Comparison of ENCODE assay signal across 1 cellular context in genomic region chr7:51246258-51247245, GRCh38.
TF ChIP-seq lines count a peak whose summit lies in the region.

No MANE protein-coding gene starts in this region.

TF ChIP-seq in HEK293, 187 proteins besides CTCF, POLR2A, EP300 and RAD21 (continued from another document):
- TF ChIP-seq ZNF280D (tag by site-specific recombination; IDR thresholded peaks at IDR 0.05): no peak
- TF ChIP-seq ZNF433 (tag by site-specific recombination; IDR thresholded peaks at IDR 0.05; ENCODE audit: low read depth): no peak
- no peak for TF ChIP-seq ZNF239 (tag by site-specific recombination; IDR thresholded peaks at IDR 0.05)
- no peak for TF ChIP-seq ZNF639 (tag by site-specific recombination; IDR thresholded peaks at IDR 0.05)
- TF ChIP-seq ZNF10 (tag by site-specific recombination; IDR thresholded peaks at IDR 0.05): no peak
- TF ChIP-seq BCL11B (tag by site-specific recombination; IDR thresholded peaks at IDR 0.05; ENCODE audit: low read depth): no peak
- TF ChIP-seq PATZ1 (tag by site-specific recombination; IDR thresholded peaks at IDR 0.05): no peak
